8 cellular contexts compared by ENCODE assay signal in the genomic region with DNA sequence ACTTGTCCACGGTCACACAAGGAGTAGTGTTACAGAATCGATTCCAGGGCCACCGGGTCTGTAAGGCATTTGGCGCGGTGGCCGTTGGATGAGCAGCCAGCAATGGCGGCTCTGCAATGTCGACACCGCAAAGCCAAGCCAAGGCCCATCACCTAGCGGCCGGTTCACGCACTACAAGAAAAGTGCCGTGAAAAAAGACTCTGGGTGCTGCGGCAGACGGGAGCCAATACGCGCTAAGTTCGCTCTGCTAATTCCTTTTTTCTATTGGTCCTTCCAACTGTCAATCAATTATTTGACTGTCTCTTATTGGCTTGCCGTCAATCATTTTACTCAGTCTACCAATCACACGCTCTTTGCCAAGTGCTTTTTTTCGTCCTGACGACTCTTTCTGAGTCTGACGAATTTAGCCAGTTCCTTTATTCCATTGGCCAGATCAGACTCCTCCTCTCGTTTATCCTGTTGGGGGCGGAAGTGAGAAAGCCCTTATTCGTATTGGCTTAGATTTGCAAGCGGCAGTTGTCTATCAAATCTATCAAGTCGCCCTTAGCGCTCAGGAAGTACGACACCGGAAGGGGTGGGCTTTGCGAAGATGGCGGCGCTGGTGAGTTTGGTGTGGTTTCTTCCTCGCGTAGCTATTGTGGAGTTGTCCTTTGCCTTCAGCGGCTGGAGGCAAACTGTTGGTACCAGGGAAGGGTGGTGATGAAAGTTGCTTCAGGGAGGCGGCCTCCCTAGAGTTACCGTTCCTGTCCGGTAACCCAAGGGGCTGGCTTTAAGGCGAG. TPM values are rescaled to one million over a fixed set of nuclear protein-coding genes. Genes with fewer than 3 reads are reported as not detected.
A peak's percentile ranks its signal among the peaks of the same experiment; 100 is the strongest.
DNase-seq lines count a peak whose midpoint lies in the region; ATAC-seq and TF ChIP-seq lines count a peak whose summit lies in the region.

A gene with protein sequence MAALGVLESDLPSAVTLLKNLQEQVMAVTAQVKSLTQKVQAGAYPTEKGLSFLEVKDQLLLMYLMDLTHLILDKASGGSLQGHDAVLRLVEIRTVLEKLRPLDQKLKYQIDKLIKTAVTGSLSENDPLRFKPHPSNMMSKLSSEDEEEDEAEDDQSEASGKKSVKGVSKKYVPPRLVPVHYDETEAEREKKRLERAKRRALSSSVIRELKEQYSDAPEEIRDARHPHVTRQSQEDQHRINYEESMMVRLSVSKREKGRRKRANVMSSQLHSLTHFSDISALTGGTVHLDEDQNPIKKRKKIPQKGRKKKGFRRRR (plus strand): TSS at position 577 of the 779 bp plus-strand sequence. CDS start 13 bp downstream, at position 590.

- 1 to 2% (median 2%) methylated on average over 41 of the region's 41 CpGs for WGBS in adipose tissue, 3 donors
- WGBS in trophoblast cell (ENCODE audit: extremely low coverage, insufficient coverage, insufficient read length), result no CpG with 5 or more reads among the region's 41 CpGs

- TF ChIP-seq CTCF in GM12875 (IDR thresholded peaks at IDR 0.05; ENCODE audit: borderline replicate concordance, insufficient read depth, low read depth, low read length) (peak; percentile 77), type B pancreatic cell (conservative IDR thresholded peaks at IDR 0.05) (peak; percentile 89)

- no peak within 1 kb of the TSS for H3K23ac ChIP-seq in trophoblast cell (ENCODE audit: low read length)

- peaks cover 3% of the 10 kb centered on the region for H3K79me1 ChIP-seq in trophoblast cell (ENCODE audit: low read length)

- H3K4me1 Mint-ChIP-seq in type B pancreatic cell (ENCODE audit: unreplicated experiment), result peaks cover 6% of the 10 kb centered on the region

- no peak within 1 kb of the TSS for H3K27ac Mint-ChIP-seq in type B pancreatic cell

- peak within 1 kb of the TSS; percentile 87 for H3K4me2 ChIP-seq in trophoblast cell (ENCODE audit: low read length)

- ATAC-seq in HG02798 (IDR thresholded peaks at IDR 0.05; ENCODE audit: poor library complexity, unreplicated experiment), result peak; percentile 96

- H4K91ac ChIP-seq in trophoblast cell (ENCODE audit: low read depth, low read length), result peak within 1 kb of the TSS; percentile 74

- H3K27ac ChIP-seq in adipose tissue (ENCODE audit: low read depth, low read length) (no peak within 1 kb of the TSS), trophoblast cell (ENCODE audit: low read depth, low read length) (peak within 1 kb of the TSS; percentile 54)

- peak within 1 kb of the TSS; percentile 8 for H2BK120ac ChIP-seq in trophoblast cell (ENCODE audit: insufficient read depth, low read length, poor library complexity)

- no peaks in the 10 kb centered on the region for H3K9me3 Mint-ChIP-seq in type B pancreatic cell

- peaks cover 0 to 3% of the 10 kb centered on the region in 2 experiments for H3K4me1 ChIP-seq in trophoblast cell (ENCODE audit: control insufficient read depth in 1 of 2, insufficient read depth in 2 of 2, low read length in 2 of 2)

- peak within 1 kb of the TSS; percentile 93 for H3K18ac ChIP-seq in trophoblast cell (ENCODE audit: low read length)

- peak within 1 kb of the TSS; percentile 78 for H3K14ac ChIP-seq in trophoblast cell (ENCODE audit: low read length)

- H3K36me3 Mint-ChIP-seq in type B pancreatic cell, result peaks cover 7% of the 10 kb centered on the region

- H3K4me3 ChIP-seq in GM12875 (ENCODE audit: low read depth, low read length) (peak within 1 kb of the TSS; percentile 63), trophoblast cell (ENCODE audit: low read depth, low read length) (peak within 1 kb of the TSS; percentile 97)

- no peaks in the 10 kb centered on the region for H3K9me3 ChIP-seq in trophoblast cell (ENCODE audit: insufficient read depth, low read depth, low read length)

- peak within 1 kb of the TSS; percentile 77 for H2AFZ ChIP-seq in trophoblast cell (ENCODE audit: insufficient read depth, low read length, poor library complexity)

- peak within 1 kb of the TSS; percentile 99 for H3K9ac ChIP-seq in trophoblast cell (ENCODE audit: low read length)

- H2BK5ac ChIP-seq in trophoblast cell (ENCODE audit: low read depth, low read length, poor library complexity), result no peak within 1 kb of the TSS

- intact Hi-C loops in cardiac septum (cut with DNase I), result loop anchor here (2.0 kb wide), 3 partner anchors 87 to 163 kb away; a partner anchor contains a TSS

- H2BK12ac ChIP-seq in trophoblast cell (ENCODE audit: low read length), result no peak within 1 kb of the TSS

- H3K27me3 ChIP-seq in trophoblast cell (ENCODE audit: insufficient read depth, low read length), result no peaks in the 10 kb centered on the region

- no peak within 1 kb of the TSS for H2AK5ac ChIP-seq in trophoblast cell (ENCODE audit: low read length)

- no peak within 1 kb of the TSS for H3K4me3 Mint-ChIP-seq in type B pancreatic cell

- H3K4ac ChIP-seq in trophoblast cell (ENCODE audit: low read depth, low read length), result peak within 1 kb of the TSS; percentile 66

- H3K27me3 Mint-ChIP-seq in type B pancreatic cell, result peaks cover 4% of the 10 kb centered on the region

- peak; percentile 99 for DNase-seq in NCI-H1417 treated with DMSO at 0.1 percent for 48 hours (lab: John Stamatoyannopoulos, UW)
- DNase-seq in SW480 (ENCODE audit: low spot score), result peak; percentile 99
- peak; percentile 97 for DNase-seq in cardiac septum (ENCODE audit: low spot score)
- peak; percentile 98 to 100 for DNase-seq in trophoblast cell
- peak; percentile 95 for DNase-seq in type B pancreatic cell (ENCODE audit: extremely low spot score, unreplicated experiment)

- H4K12ac ChIP-seq in trophoblast cell (ENCODE audit: low read depth, low read length), result peak within 1 kb of the TSS; percentile 95

- H3K79me2 ChIP-seq in trophoblast cell (ENCODE audit: control insufficient read depth, insufficient read depth, low read length, poor library complexity), result peaks cover 2% of the 10 kb centered on the region

- H4K8ac ChIP-seq in trophoblast cell (ENCODE audit: low read depth, low read length), result peak within 1 kb of the TSS; percentile 99

- peaks cover 10 to 21% of the 10 kb centered on the region in 2 experiments for H3K36me3 ChIP-seq in trophoblast cell (ENCODE audit: control insufficient read depth in 1 of 2, insufficient read depth in 2 of 2, low read length in 2 of 2)

RNA-seq across cellular contexts. Expression of the gene that starts here (rescaled TPM):
- 10 to 100 TPM; 22.2 to 50.3 (median 28.0) TPM for polyA plus RNA-seq in adipose tissue
- total RNA-seq in cardiac septum (16.2 TPM), type B pancreatic cell (ENCODE audit: low replicate concordance) (36.5 and 51.1 TPM in 2 replicates)
- 67.2 and 67.4 TPM in 2 replicates for polyA plus RNA-seq in trophoblast cell (2013)
